Comparison of ENCODE assay signal across 29 cellular contexts in genomic region chr5:167602077-167602476, GRCh38.
DNase-seq lines count a peak whose midpoint lies in the region; ATAC-seq, FAIRE-seq and TF ChIP-seq lines count a peak whose summit lies in the region.
"Had no signal": no experiment of that assay in that cellular context is flagged by ENCODE, and none has a peak within 500 bp of the region (broad histone marks: within the 10 kb centered on the region; RNA-seq: fewer than 3 reads in every experiment).

No MANE protein-coding gene starts in this region.

- H3K4me2 ChIP-seq in BLaER1: 0 out of 2 replicates have a peak overlapping the region, but pooled peaks have one; percentile 9

- no peak overlapping the region for H3K4me3 Mint-ChIP-seq in mesothelial cell of epicardium
- H3K4me3 Mint-ChIP-seq: CD4-positive, alpha-beta memory T cell had no signal

- H3K4me3 ChIP-seq in ACC112 (ENCODE audit: low read depth, low read length): peak overlapping the region; percentile 19; the same call in 1 of the 2 replicates
- no peak overlapping the region for H3K4me3 ChIP-seq in BLaER1
- no peak overlapping the region for H3K4me3 ChIP-seq in coronary artery
- no peak overlapping the region for H3K4me3 ChIP-seq in H7 (ENCODE audit: insufficient read depth, low read depth, low read length)
- H3K4me3 ChIP-seq: BLaER1 treated with 17β-estradiol and CSF1 and Interleukin-3, amounts not matched to agents 10 nM and 100 nM; HAP-1; SJCRH30 had no signal

- no peaks in the 10 kb centered on the region for H3K9me3 Mint-ChIP-seq in mesothelial cell of epicardium

- no peaks in the 10 kb centered on the region for H3K36me3 Mint-ChIP-seq in mesothelial cell of epicardium
- H3K36me3 Mint-ChIP-seq: CD4-positive, alpha-beta memory T cell had no signal

- H4K20me1 ChIP-seq in BLaER1: peaks cover 94% of the 10 kb centered on the region; the same call in 1 of the 2 replicates

- H3K79me2 ChIP-seq in ACC112 (ENCODE audit: control insufficient read depth, insufficient read depth, low read length, unreplicated experiment): no peaks in the 10 kb centered on the region

- DNase-seq in HTR-8/SVneo (ENCODE audit: insufficient read length, low spot score) (no peak), mesothelial cell of epicardium (ENCODE audit: low spot score in 2 of 2, unreplicated experiment in 2 of 2) (no peak), coronary artery (ENCODE audit: low spot score) (no peak), left ventricle myocardium superior (no peak), H7 (no peak)
- DNase-seq: Caco-2; CD4-positive, alpha-beta memory T cell; DMS 273 treated with DMSO at 0.1 percent for 48 hours; DMS79 treated with DMSO at 0.1 percent for 48 hours; KG1; MV-4-11; NCI-H1105 treated with DMSO at 0.1 percent for 48 hours; NCI-H2081; NCI-H2171; NCI-H345; NCI-H524; NCI-H774; NK-92 treated with Interleukin-12 subunit alpha and Interleukin-12 subunit beta, amount 100 ng/mL, for 24 hours; SJCRH30 had no signal

- H3K4me1 Mint-ChIP-seq in mesothelial cell of epicardium: peaks cover 41% of the 10 kb centered on the region
- H3K4me1 Mint-ChIP-seq: CD4-positive, alpha-beta memory T cell had no signal

- no peak overlapping the region for H3K9ac ChIP-seq in BLaER1
- H3K9ac ChIP-seq: BLaER1 treated with 17β-estradiol and CSF1 and Interleukin-3, amounts not matched to agents 10 nM and 100 nM had no signal

- H3K27me3 ChIP-seq in ACC112 (ENCODE audit: insufficient read depth, low read length): no peaks in the 10 kb centered on the region
- no peaks in the 10 kb centered on the region for H3K27me3 ChIP-seq in BLaER1
- H3K27me3 ChIP-seq in H7 (ENCODE audit: control insufficient read depth, insufficient read depth, low read length): no peaks in the 10 kb centered on the region
- H3K27me3 ChIP-seq: BLaER1 treated with 17β-estradiol and CSF1 and Interleukin-3, amounts not matched to agents 10 nM and 100 nM had no signal

- peak; percentile 33 for FAIRE-seq in HTR-8/SVneo (lab: Jason Lieb, UNC)
- FAIRE-seq: GM12892, GM18507, GM19239, RCC 7860 had no signal

- ATAC-seq in HG03439 (IDR thresholded peaks at IDR 0.05; ENCODE audit: unreplicated experiment) (no peak), left ventricle myocardium superior (no peak)

- H3K27ac Mint-ChIP-seq in mesothelial cell of epicardium: peak overlapping the region; percentile 6
- H3K27ac Mint-ChIP-seq: CD4-positive, alpha-beta memory T cell had no signal

- H3K36me3 ChIP-seq in ACC112 (ENCODE audit: insufficient read depth, low read length) (no peaks in the 10 kb centered on the region), BLaER1 (peaks cover 27% of the 10 kb centered on the region; the same call in 1 of the 2 replicates), H7 (replicated peaks; ENCODE audit: control insufficient read depth, insufficient read depth, low read length) (no peaks in the 10 kb centered on the region)
- H3K36me3 ChIP-seq: HAP-1, SJCRH30 had no signal

- peak overlapping the region; percentile 73 for H2AFZ ChIP-seq in ACC112 (ENCODE audit: low read length, unreplicated experiment)

- no peak for TF ChIP-seq CTCF in mesothelial cell of epicardium (IDR thresholded peaks at IDR 0.05; ENCODE audit: unreplicated experiment)
- TF ChIP-seq CTCF in coronary artery (IDR thresholded peaks at IDR 0.05): no peak

- H3K27me3 Mint-ChIP-seq in mesothelial cell of epicardium (ENCODE audit: low read depth): no peaks in the 10 kb centered on the region
- H3K27me3 Mint-ChIP-seq: CD4-positive, alpha-beta memory T cell had no signal

- intact Hi-C loops in left ventricle myocardium superior (cut with micrococcal nuclease): no loop called here

- H3K27ac ChIP-seq in ACC112 (ENCODE audit: low read depth, low read length): no peak overlapping the region
- no peak overlapping the region for H3K27ac ChIP-seq in BLaER1
- H3K27ac ChIP-seq in coronary artery: no peak overlapping the region
- H3K27ac ChIP-seq: BLaER1 treated with 17β-estradiol and CSF1 and Interleukin-3, amounts not matched to agents 10 nM and 100 nM; HL-60; SJCRH30 had no signal

- H3K9me3 ChIP-seq in BLaER1: no peaks in the 10 kb centered on the region
- H3K9me3 ChIP-seq: BLaER1 treated with 17β-estradiol and CSF1 and Interleukin-3, amounts not matched to agents 10 nM and 100 nM; Caco-2; HAP-1; SJCRH30 had no signal

- H3K4me1 ChIP-seq in ACC112 (ENCODE audit: control insufficient read depth, insufficient read depth, low read length, unreplicated experiment): no peaks in the 10 kb centered on the region
- peaks cover 29% of the 10 kb centered on the region for H3K4me1 ChIP-seq in BLaER1
- H3K4me1 ChIP-seq: Caco-2, HAP-1, SJCRH30 had no signal
